ENCODE assay signal across 18 cellular contexts in the genomic region with DNA sequence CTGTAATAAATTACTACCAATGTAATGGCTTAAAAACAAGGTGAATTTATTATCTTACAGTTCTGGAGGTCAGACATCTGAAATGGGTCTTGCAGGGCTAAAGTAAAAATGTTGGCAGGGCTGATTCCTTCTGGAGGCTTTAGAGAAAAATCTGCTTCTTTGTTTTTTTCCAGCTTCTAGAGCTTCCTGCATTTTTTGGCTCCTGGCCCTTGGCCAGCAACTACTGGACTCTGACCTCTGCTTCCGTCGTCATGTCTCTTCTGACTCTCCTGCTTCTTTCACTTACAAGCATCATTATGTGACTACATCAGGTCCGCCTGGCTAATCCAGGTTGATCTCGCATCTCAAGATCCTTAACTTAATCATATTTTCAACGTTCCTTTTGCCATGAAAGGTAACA.
DNase-seq lines count a peak whose midpoint lies in the region; FAIRE-seq and TF ChIP-seq lines count a peak whose summit lies in the region.
"Had no signal": no experiment of that assay in that cellular context is flagged by ENCODE, and none has a peak within 500 bp of the region (broad histone marks: within the 10 kb centered on the region; RNA-seq: fewer than 3 reads in every experiment).

No MANE protein-coding gene starts in this region.

- no peaks in the 10 kb centered on the region for H3K36me3 Mint-ChIP-seq in nephron progenitor cell (ENCODE audit: low read depth)
- H3K36me3 Mint-ChIP-seq: T-cell had no signal

- H3K36me3 ChIP-seq in colonic mucosa, result no peaks in the 10 kb centered on the region
- H3K36me3 ChIP-seq in small intestine (ENCODE audit: control insufficient read depth in 2 of 2, insufficient read depth in 2 of 2, low read length in 2 of 2), result no peaks in the 10 kb centered on the region
- H3K36me3 ChIP-seq: spleen had no signal

- no peaks in the 10 kb centered on the region for H3K9me3 ChIP-seq in colonic mucosa
- no peaks in the 10 kb centered on the region for H3K9me3 ChIP-seq in small intestine (ENCODE audit: control insufficient read depth, low read depth)
- H3K9me3 ChIP-seq: spleen had no signal

- 13 to 30% (median 20%) methylated on average over 5 of the region's 5 CpGs for WGBS in small intestine, 3 donors

- DNase-seq in NCI-H226, result peak; percentile 14
- DNase-seq in colonic mucosa, result peak; percentile 76
- peak; percentile 69 for DNase-seq in left kidney (ENCODE audit: low read depth, low spot score)
- DNase-seq in small intestine, result peak; percentile 46
- DNase-seq in NCI-H2196 treated with DMSO at 0.1 percent for 48 hours (lab: John Stamatoyannopoulos, UW; ENCODE audit: unreplicated experiment), result no peak
- no peak for DNase-seq in activated CD4-positive, alpha-beta T cell treated with anti-CD3 and anti-CD28 coated beads, Interleukin-2, amount 50 U/mL, for 48 hours
- no peak for DNase-seq in nephron progenitor cell
- DNase-seq in activated CD4-positive, alpha-beta T cell treated with anti-CD3 and anti-CD28 coated beads, Interleukin-2, amount 50 U/mL, for 1 hour, result no peak
- DNase-seq: activated CD4-positive, alpha-beta T cell treated with anti-CD3 and anti-CD28 coated beads for 1 hour; activated naive CD8-positive, alpha-beta T cell treated with anti-CD3 and anti-CD28 coated beads, Interleukin-2, amount 50 U/mL, for 24 hours; activated T-cell treated with anti-CD3 and anti-CD28 coated beads, Interleukin-2, amount 50 U/mL, for 48 hours; CD4-positive, alpha-beta T cell; NCI-H1105; NCI-H345; spleen; T-cell had no signal

- intact Hi-C loops in colonic mucosa (cut with DNase I), result no loop called here

- H3K4me3 Mint-ChIP-seq in nephron progenitor cell, result no peak overlapping the region
- H3K4me3 Mint-ChIP-seq: activated naive CD8-positive, alpha-beta T cell treated with anti-CD3 and anti-CD28 coated beads, Interleukin-2, amount 50 U/mL, for 24 hours; CD4-positive, alpha-beta T cell; T-cell had no signal

- H3K9me3 Mint-ChIP-seq in nephron progenitor cell, result no peaks in the 10 kb centered on the region
- H3K9me3 Mint-ChIP-seq: activated naive CD8-positive, alpha-beta T cell treated with anti-CD3 and anti-CD28 coated beads, Interleukin-2, amount 50 U/mL, for 24 hours; CD4-positive, alpha-beta T cell; T-cell had no signal

- TF ChIP-seq CTCF in colonic mucosa (IDR thresholded peaks at IDR 0.05) (no peak), nephron progenitor cell (IDR thresholded peaks at IDR 0.05) (no peak)

- H3K4me1 ChIP-seq in colonic mucosa (no peaks in the 10 kb centered on the region), small intestine (ENCODE audit: control insufficient read depth in 2 of 2, insufficient read depth in 1 of 2, low read depth in 1 of 2, low read length in 1 of 2) (no peaks in the 10 kb centered on the region)
- H3K4me1 ChIP-seq: spleen had no signal

- H3K27me3 ChIP-seq in colonic mucosa (no peaks in the 10 kb centered on the region), small intestine (ENCODE audit: control insufficient read depth in 2 of 2, insufficient read depth in 2 of 2, low read length in 2 of 2) (no peaks in the 10 kb centered on the region)
- H3K27me3 ChIP-seq: spleen had no signal

- H3K4me1 Mint-ChIP-seq in nephron progenitor cell, result no peaks in the 10 kb centered on the region
- H3K4me1 Mint-ChIP-seq: activated naive CD8-positive, alpha-beta T cell treated with anti-CD3 and anti-CD28 coated beads, Interleukin-2, amount 50 U/mL, for 24 hours; T-cell had no signal

- no peak for FAIRE-seq in small intestine (lab: Jason Lieb, UNC)
- FAIRE-seq: frontal cortex, keratinocyte had no signal

- H3K4me3 ChIP-seq in colonic mucosa (no peak overlapping the region), small intestine (ENCODE audit: low read depth in 1 of 2, low read length in 2 of 2) (no peak overlapping the region)
- H3K4me3 ChIP-seq: spleen had no signal

- no peak overlapping the region for H3K9ac ChIP-seq in colonic mucosa (ENCODE audit: low read depth in 2 of 2, low read length in 2 of 2)

- peaks cover 4% of the 10 kb centered on the region for H3K27me3 Mint-ChIP-seq in nephron progenitor cell (ENCODE audit: low read depth, poor library complexity)

- H3K27ac ChIP-seq in colonic mucosa, result no peak overlapping the region
- no peak overlapping the region for H3K27ac ChIP-seq in small intestine (ENCODE audit: low read depth in 1 of 2, low read length in 1 of 2)

- no peak overlapping the region for H3K27ac Mint-ChIP-seq in nephron progenitor cell
- H3K27ac Mint-ChIP-seq: activated naive CD8-positive, alpha-beta T cell treated with anti-CD3 and anti-CD28 coated beads, Interleukin-2, amount 50 U/mL, for 24 hours; CD4-positive, alpha-beta T cell; T-cell had no signal

Comparison
In these comparisons a context has a peak if more than half of its experiments do, and no peak if none do; other contexts are left out.
1. DNase-seq: peak in NCI-H226 (single experiment), colonic mucosa (single experiment), left kidney (single experiment) and small intestine (single experiment); none in NCI-H2196 treated with DMSO at 0.1 percent for 48 hours (single experiment), activated CD4-positive, alpha-beta T cell treated with anti-CD3 and anti-CD28 coated beads, Interleukin-2, amount 50 U/mL, for 48 hours (0 of 2), nephron progenitor cell (single experiment) and activated CD4-positive, alpha-beta T cell treated with anti-CD3 and anti-CD28 coated beads, Interleukin-2, amount 50 U/mL, for 1 hour (single experiment).